ENCODE assay signal across 8 cellular contexts in the genomic region with DNA sequence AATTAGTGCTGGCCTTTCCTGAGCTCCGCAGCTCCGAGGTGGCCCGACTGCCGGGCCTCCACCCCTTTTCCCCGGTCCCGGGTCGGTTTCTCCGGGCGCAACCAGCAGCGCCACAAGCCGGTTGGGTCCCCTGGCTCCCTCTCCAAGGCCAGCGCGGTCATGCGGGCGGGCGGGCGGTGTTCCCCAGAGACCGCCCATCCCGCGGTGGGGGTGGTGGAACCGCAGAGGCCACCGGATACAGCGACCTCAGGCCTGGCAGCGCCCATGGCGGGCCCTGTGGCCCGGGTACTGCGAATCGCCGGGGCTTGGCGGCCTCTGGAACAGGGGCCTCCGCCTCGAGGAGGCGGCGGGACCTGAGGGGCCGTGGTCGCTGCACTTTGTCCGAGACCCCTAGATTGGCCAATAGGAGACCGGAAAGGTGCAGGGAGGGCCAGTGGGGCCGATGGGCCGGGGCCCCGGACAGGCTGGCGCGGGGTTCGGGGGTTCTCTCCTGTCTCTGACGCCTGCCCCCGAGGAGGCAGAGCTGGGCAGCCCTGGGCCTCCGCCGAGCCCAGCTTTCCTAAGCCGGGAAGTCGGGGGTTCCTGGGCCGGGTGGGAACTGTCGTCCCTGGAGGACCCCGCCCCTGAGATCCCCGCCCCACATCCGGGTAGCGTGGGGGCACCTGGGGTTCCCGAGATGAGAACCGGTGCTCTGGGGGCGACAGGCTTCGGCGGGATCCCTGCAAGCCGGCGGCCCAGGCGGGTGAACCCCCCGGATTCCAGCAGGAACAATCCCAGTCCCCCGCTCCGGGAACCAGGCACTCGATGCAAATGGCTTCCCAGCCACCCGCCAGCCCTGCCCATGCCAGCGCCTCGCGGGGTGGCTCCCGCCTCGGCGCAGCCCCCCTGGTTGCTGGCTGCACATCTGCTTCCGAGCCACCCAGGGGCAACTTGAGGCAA.
A peak's percentile ranks its signal among the peaks of the same experiment; 100 is the strongest.
DNase-seq lines count a peak whose midpoint lies in the region; ATAC-seq and TF ChIP-seq lines count a peak whose summit lies in the region.

No MANE protein-coding gene starts in this region.

- POLR2A ChIA-PET in SK-N-SH (lab: Yijun Ruan, JAX), result no interaction called here

- TF ChIP-seq EP300 in SK-N-SH (IDR thresholded peaks at IDR 0.05; ENCODE audit: borderline replicate concordance in 1 of 2, low read depth in 1 of 2, low read length in 1 of 2), result no peak

- no peaks in the 10 kb centered on the region for H3K27me3 ChIP-seq in RWPE2 (ENCODE audit: insufficient read depth, poor library complexity, severe bottlenecking)
- no peaks in the 10 kb centered on the region for H3K27me3 ChIP-seq in dorsolateral prefrontal cortex
- peaks cover 0 to 24% of the 10 kb centered on the region in 2 donors for H3K27me3 ChIP-seq in left lung
- no peaks in the 10 kb centered on the region for H3K27me3 ChIP-seq in SK-N-SH (ENCODE audit: insufficient read depth)

- H3K27ac ChIP-seq in RWPE2 (ENCODE audit: poor library complexity, severe bottlenecking) (no peak overlapping the region), dorsolateral prefrontal cortex (peak overlapping the region; percentile 77 to 99 (median 96)), left lung (peak overlapping the region; percentile 63 to 77), SK-N-SH (ENCODE audit: low read depth in 2 of 2, low read length in 1 of 2) (no peak overlapping the region)

- no peaks in the 10 kb centered on the region for H3K79me2 ChIP-seq in SK-N-SH (ENCODE audit: insufficient read depth)

- H3K36me3 Mint-ChIP-seq in CD14-positive monocyte, result no peaks in the 10 kb centered on the region

- peak overlapping the region; percentile 79 to 82 for H3K4me3 Mint-ChIP-seq in CD14-positive monocyte

- 73% methylated on average over 39 of the region's 76 CpGs for WGBS in SK-N-SH (ENCODE audit: low lambda C conversion rate)

- peaks cover 25% of the 10 kb centered on the region for H3K4me1 Mint-ChIP-seq in CD14-positive monocyte

- H3K4me2 ChIP-seq in SK-N-SH, result no peak overlapping the region

- H3F3A ChIP-seq in SK-N-SH (replicated peaks; ENCODE audit: insufficient read depth), result no peaks in the 10 kb centered on the region

- H3K4me1 ChIP-seq in RWPE2 (ENCODE audit: insufficient read depth, poor library complexity, severe bottlenecking), result no peaks in the 10 kb centered on the region
- peaks cover 5 to 21% of the 10 kb centered on the region in 2 donors for H3K4me1 ChIP-seq in left lung
- peaks cover 0 to 7% of the 10 kb centered on the region in 2 experiments; a peak in 1 of 4 replicates for H3K4me1 ChIP-seq in SK-N-SH (ENCODE audit: control insufficient read depth in 1 of 2, insufficient read depth in 2 of 2, low read depth in 1 of 2, low read length in 1 of 2)

- intact Hi-C loops in CD14-positive monocyte (cut with micrococcal nuclease), result no loop called here
- intact Hi-C loops in dorsolateral prefrontal cortex (cut with DNase I), result loop anchor here in 1 of 2 donors (10.0 kb wide), 1 partner anchor 181 kb away; no protein-coding TSS in a partner anchor
- intact Hi-C loops in left lung (cut with DNase I), result no loop called here

- no peak for TF ChIP-seq CTCF in CD14-positive monocyte (IDR thresholded peaks at IDR 0.05)
- TF ChIP-seq CTCF in RWPE2 (IDR thresholded peaks at IDR 0.05; ENCODE audit: poor library complexity, severe bottlenecking), result no peak
- peak in 27 of 56 donors; percentile 8 to 52 (median 29) for TF ChIP-seq CTCF in dorsolateral prefrontal cortex (IDR thresholded peaks at IDR 0.05 in 54 of 56, conservative IDR thresholded peaks at IDR 0.05 in 2 of 56; ENCODE audit: low read depth in 1 of 56, partially characterized antibody in 56 of 56)
- no peak for TF ChIP-seq CTCF in left lung (IDR thresholded peaks at IDR 0.05)
- no peak for TF ChIP-seq CTCF in SK-N-SH (IDR thresholded peaks at IDR 0.05)

- H3K36me3 ChIP-seq in RWPE2 (ENCODE audit: low read depth) (no peaks in the 10 kb centered on the region), left lung (no peaks in the 10 kb centered on the region), SK-N-SH (replicated peaks in 1 of 2; ENCODE audit: control insufficient read depth in 1 of 2, insufficient read depth in 2 of 2, low read length in 1 of 2) (no peaks in the 10 kb centered on the region)

- peaks cover 0 to 3% (median 0%) of the 10 kb centered on the region in 7 donors for H3K9me3 Mint-ChIP-seq in CD14-positive monocyte

- no peak overlapping the region for H2AFZ ChIP-seq in SK-N-SH (ENCODE audit: low read depth)

- CTCF ChIA-PET in SK-N-SH (lab: Yijun Ruan, JAX), result interaction anchor here (0.6 to 1.2 kb wide), 2 partner anchors 12 to 547 kb away, joined by 3 read pairs; no protein-coding TSS in a partner anchor

- no peak overlapping the region for H3K9ac ChIP-seq in SK-N-SH

- no peak for TF ChIP-seq RAD21 in SK-N-SH (IDR thresholded peaks at IDR 0.05; ENCODE audit: low read length)

- DNase-seq in CD14-positive monocyte (ENCODE audit: low spot score), result peak; percentile 61
- DNase-seq in RWPE2 (ENCODE audit: low spot score), result peak; percentile 70
- peak; percentile 60 to 90 (median 84) for DNase-seq in dorsolateral prefrontal cortex
- DNase-seq in left lung, result peak; percentile 86 to 94
- DNase-seq in stimulated activated CD4-positive, alpha-beta T cell treated with anti-CD3 and anti-CD28 coated beads, Interleukin-1b, Interleukin-23, amount 100 ng/mL, for 48 hours, result peak; percentile 16
- no peak for DNase-seq in SK-N-SH
- DNase-seq in NK-92 treated with Interleukin-12 subunit alpha and Interleukin-12 subunit beta, amount 100 ng/mL, for 24 hours (lab: John Stamatoyannopoulos, UW), result no peak

- ATAC-seq in GM21786 (IDR thresholded peaks at IDR 0.05; ENCODE audit: unreplicated experiment) (peak; percentile 51), RWPE2 (ENCODE audit: low read depth) (peak; percentile 77), left lung (peak; percentile 98)

- H3K9me2 ChIP-seq in SK-N-SH, result no peaks in the 10 kb centered on the region

- H3K4me3 ChIP-seq in RWPE2 (ENCODE audit: severe bottlenecking) (peak overlapping the region; percentile 17), dorsolateral prefrontal cortex (peak overlapping the region; percentile 40 to 74 (median 59)), left lung (peak overlapping the region; percentile 53 to 57), SK-N-SH (ENCODE audit: low read depth in 2 of 2, low read length in 1 of 2) (no peak overlapping the region)

- peaks cover 10 to 24% (median 13%) of the 10 kb centered on the region in 3 donors for H3K27me3 Mint-ChIP-seq in CD14-positive monocyte (ENCODE audit: low read depth in 3 of 3)

- H3K9me3 ChIP-seq in RWPE2 (ENCODE audit: severe bottlenecking) (no peaks in the 10 kb centered on the region), left lung (no peaks in the 10 kb centered on the region), SK-N-SH (no peaks in the 10 kb centered on the region)

- H4K20me1 ChIP-seq in SK-N-SH (ENCODE audit: insufficient read depth), result no peaks in the 10 kb centered on the region

- H3K27ac Mint-ChIP-seq in CD14-positive monocyte, result peak overlapping the region in 3 of 7 donors; percentile 25 to 76 (median 53)

TF ChIP-seq in SK-N-SH, 30 proteins besides CTCF, POLR2A, EP300 and RAD21:
- no peak for TF ChIP-seq MAX (IDR thresholded peaks at IDR 0.05; ENCODE audit: low read depth)
- TF ChIP-seq FOXJ3 (CRISPR knock-in tag; IDR thresholded peaks at IDR 0.05), result no peak
- TF ChIP-seq ZBTB33 (IDR thresholded peaks at IDR 0.05; ENCODE audit: borderline replicate concordance, low read depth), result no peak

Comparison
In these comparisons a context has a peak if more than half of its experiments do, and no peak if none do; other contexts are left out.
1. DNase-seq: peak in CD14-positive monocyte (single experiment), RWPE2 (single experiment), dorsolateral prefrontal cortex (10 of 10), left lung (2 of 2) and stimulated activated CD4-positive, alpha-beta T cell treated with anti-CD3 and anti-CD28 coated beads, Interleukin-1b, Interleukin-23, amount 100 ng/mL, for 48 hours (single experiment); none in SK-N-SH (single experiment) and NK-92 treated with Interleukin-12 subunit alpha and Interleukin-12 subunit beta, amount 100 ng/mL, for 24 hours (single experiment).
2. H3K27ac ChIP-seq: peak in dorsolateral prefrontal cortex (59 of 59) and left lung (2 of 2); none in RWPE2 (single experiment) and SK-N-SH (0 of 2).
3. H3K4me3 ChIP-seq: peak in RWPE2 (single experiment), dorsolateral prefrontal cortex (59 of 59) and left lung (2 of 2); none in SK-N-SH (0 of 2).
4. Peak in every context shown above with its lines, with median percentiles within 50 percentile points of each other: ATAC-seq.